In genomic region chr9:4080889-4081548, GRCh38 we compare ENCODE assay signal across 24 cellular contexts.
DNase-seq lines count a peak whose midpoint lies in the region; ATAC-seq and TF ChIP-seq lines count a peak whose summit lies in the region.
"Had no signal": no experiment of that assay in that cellular context is flagged by ENCODE, and none has a peak within 500 bp of the region (broad histone marks: within the 10 kb centered on the region; RNA-seq: fewer than 3 reads in every experiment).

No MANE protein-coding gene starts in this region.

- peaks cover 1% of the 10 kb centered on the region for H3K36me3 Mint-ChIP-seq in osteocyte (ENCODE audit: unreplicated experiment)
- H3K36me3 Mint-ChIP-seq: natural killer cell had no signal

- H3K27me3 Mint-ChIP-seq in osteocyte (ENCODE audit: unreplicated experiment): no peaks in the 10 kb centered on the region

- no peaks in the 10 kb centered on the region for H3K27me3 ChIP-seq in iPS-20b (ENCODE audit: insufficient read depth, low read length)
- no peaks in the 10 kb centered on the region for H3K27me3 ChIP-seq in stomach smooth muscle (ENCODE audit: control insufficient read depth in 1 of 2, insufficient read depth in 2 of 2, low read length in 2 of 2)
- H3K27me3 ChIP-seq: adrenal gland, heart left ventricle, right atrium auricular region, transverse colon had no signal

- H3K27ac ChIP-seq in iPS-20b (ENCODE audit: low read length) (no peak overlapping the region), stomach smooth muscle (ENCODE audit: low read length) (peak overlapping the region; percentile 53)
- H3K27ac ChIP-seq: adrenal gland, epithelial cell of prostate, heart left ventricle, left ventricle myocardium inferior, right atrium auricular region, transverse colon had no signal

- H3K9me3 Mint-ChIP-seq in osteocyte (ENCODE audit: unreplicated experiment): peaks cover 3% of the 10 kb centered on the region

- H3K4me1 Mint-ChIP-seq in osteocyte (ENCODE audit: unreplicated experiment): peaks cover 29% of the 10 kb centered on the region

- H3K4me3 ChIP-seq in iPS-20b (ENCODE audit: low read length): peak overlapping the region; percentile 12; the same call in 1 of the 2 replicates
- no peak overlapping the region for H3K4me3 ChIP-seq in stomach smooth muscle (ENCODE audit: low read length in 2 of 2)
- H3K4me3 ChIP-seq: adrenal gland, HAP-1, heart left ventricle, left ventricle myocardium inferior, right atrium auricular region, transverse colon had no signal

- no peak overlapping the region for H3K4me3 Mint-ChIP-seq in osteocyte (ENCODE audit: unreplicated experiment)
- H3K4me3 Mint-ChIP-seq: CD4-positive, alpha-beta T cell; natural killer cell; T-helper 2 cell treated with Interferon-gamma antibody and Interleukin-4, amounts not matched to agents 5 μg/mL and 100 μg/mL, for 36 hours had no signal

- H3K4me1 ChIP-seq in iPS-20b (ENCODE audit: insufficient read depth, low read length): 0 out of 2 replicates have a peak, but pooled peaks cover 5% of the 10 kb centered on the region
- peaks cover 30% of the 10 kb centered on the region for H3K4me1 ChIP-seq in stomach smooth muscle (ENCODE audit: control insufficient read depth, insufficient read depth, low read length)
- H3K4me1 ChIP-seq: adrenal gland had no signal

- peak; percentile 27 for DNase-seq in NCI-H748 (lab: John Stamatoyannopoulos, UW; ENCODE audit: unreplicated experiment)
- no peak for DNase-seq in NCI-H748 treated with DMSO at 0.1 percent for 48 hours (lab: John Stamatoyannopoulos, UW)
- no peak for DNase-seq in osteocyte (ENCODE audit: extremely low spot score, unreplicated experiment)
- DNase-seq: 8988T; activated CD4-positive, alpha-beta T cell treated with anti-CD3 and anti-CD28 coated beads, Interleukin-2, amount 50 U/mL, for 1 hour; activated T-cell treated with anti-CD3 and anti-CD28 coated beads, Interleukin-2, amount 50 U/mL, for 48 hours; adrenal gland; CD4-positive, alpha-beta T cell; heart left ventricle; left ventricle myocardium inferior; natural killer cell; NCI-H187 treated with DMSO at 0.1 percent for 48 hours; NCI-H526; stimulated activated CD4-positive, alpha-beta T cell treated with anti-CD3 and anti-CD28 coated beads, Interleukin-2, amount 100 ng/mL, for 48 hours; transverse colon had no signal

- no peak for TF ChIP-seq CTCF in osteocyte (IDR thresholded peaks at IDR 0.05)

- H3K27ac Mint-ChIP-seq in osteocyte (ENCODE audit: unreplicated experiment): no peak overlapping the region
- H3K27ac Mint-ChIP-seq: CD4-positive, alpha-beta T cell; natural killer cell; T-helper 2 cell treated with Interferon-gamma antibody and Interleukin-4, amounts not matched to agents 5 μg/mL and 100 μg/mL, for 36 hours had no signal

- H3K9ac ChIP-seq in iPS-20b (ENCODE audit: low read depth, low read length) (no peak overlapping the region), stomach smooth muscle (ENCODE audit: low read length in 2 of 2) (no peak overlapping the region)

- ATAC-seq in SK-N-SH treated with all-trans-retinoic acid at 6 μM for 48 hours (peak; percentile 76), GM18520 (IDR thresholded peaks at IDR 0.05; ENCODE audit: unreplicated experiment) (no peak), GM18870 (IDR thresholded peaks at IDR 0.05; ENCODE audit: unreplicated experiment) (no peak)
- ATAC-seq: heart left ventricle, natural killer cell had no signal

- H3K36me3 ChIP-seq in iPS-20b (ENCODE audit: insufficient read depth, low read depth, low read length) (no peaks in the 10 kb centered on the region), stomach smooth muscle (ENCODE audit: control insufficient read depth in 2 of 2, insufficient read depth in 2 of 2, low read length in 2 of 2) (no peaks in the 10 kb centered on the region)
- H3K36me3 ChIP-seq: adrenal gland, HAP-1, heart left ventricle, left ventricle myocardium inferior, right atrium auricular region, transverse colon had no signal

- H3K9me3 ChIP-seq in iPS-20b (ENCODE audit: insufficient read depth, low read depth, low read length): no peaks in the 10 kb centered on the region
- H3K9me3 ChIP-seq in stomach smooth muscle (ENCODE audit: control insufficient read depth in 2 of 2, low read length in 2 of 2): no peaks in the 10 kb centered on the region
- H3K9me3 ChIP-seq: adrenal gland, HAP-1, left ventricle myocardium inferior, right atrium auricular region, transverse colon had no signal

TF ChIP-seq in SK-N-SH treated with all-trans-retinoic acid at 6 μM for 48 hours, 23 proteins besides CTCF, POLR2A, EP300 and RAD21:
- TF ChIP-seq SNAI2 (CRISPR knock-in tag; IDR thresholded peaks at IDR 0.05): no peak
- no peak for TF ChIP-seq CSRNP3 (CRISPR knock-in tag; IDR thresholded peaks at IDR 0.05)
- no peak for TF ChIP-seq OSR1 (CRISPR knock-in tag; IDR thresholded peaks at IDR 0.05)
TF ChIP-seq in SK-N-SH treated with all-trans-retinoic acid at 6 μM for 48 hours: peak in this region for 0.
